ENCODE assay signal across 8 cellular contexts in the genomic region with DNA sequence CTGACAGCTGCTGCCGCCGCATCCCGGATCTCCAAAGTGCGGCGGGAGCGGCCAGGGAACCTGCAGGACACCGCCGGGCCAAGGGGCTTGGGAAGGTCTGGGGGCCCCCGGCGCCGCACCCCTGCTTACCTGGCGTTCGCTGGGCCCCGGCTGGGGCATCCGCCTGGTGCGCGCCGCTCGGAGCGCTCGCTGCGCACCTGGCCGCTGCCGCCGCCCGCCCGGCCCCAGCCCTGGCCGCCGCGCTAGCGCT. TPM values are rescaled to one million over a fixed set of nuclear protein-coding genes. Genes with fewer than 3 reads are reported as not detected.
DNase-seq lines count a peak whose midpoint lies in the region; ATAC-seq and TF ChIP-seq lines count a peak whose summit lies in the region.

No MANE protein-coding gene starts in this region.

- no peaks in the 10 kb centered on the region for H3K36me3 ChIP-seq in NT2/D1 (ENCODE audit: insufficient read depth, insufficient read length, low read length)
- no peaks in the 10 kb centered on the region for H3K36me3 ChIP-seq in right atrium auricular region

- H3K27me3 ChIP-seq in NT2/D1 (ENCODE audit: insufficient read depth, insufficient read length) (peaks cover 70% of the 10 kb centered on the region), right atrium auricular region (no peaks in the 10 kb centered on the region)

- H3K4me3 ChIP-seq in NT2/D1 (ENCODE audit: insufficient read length, low read depth) (peak overlapping the region; percentile 46), right atrium auricular region (peak overlapping the region; percentile 78 to 82), skin epidermis (peak overlapping the region; percentile 57 to 83 (median 74))

- peak overlapping the region; percentile 90 to 92 for H3K27ac ChIP-seq in right atrium auricular region
- H3K27ac ChIP-seq in skin epidermis = peak overlapping the region in 20 of 21 experiments; percentile 34 to 92 (median 78)

- H3K9ac ChIP-seq in NT2/D1 (ENCODE audit: insufficient read length, low read depth) = peak overlapping the region; percentile 67

- peaks cover 2% of the 10 kb centered on the region for H3K4me1 ChIP-seq in NT2/D1 (ENCODE audit: insufficient read depth, insufficient read length)
- H3K4me1 ChIP-seq in right atrium auricular region = peaks cover 0 to 40% of the 10 kb centered on the region in 2 donors

- DNase-seq in NT2/D1 (ENCODE audit: low read depth, low spot score) (no peak), right atrium auricular region (ENCODE audit: low spot score) (no peak), HT-29 (ENCODE audit: low spot score) (no peak), HK-2 (ENCODE audit: unreplicated experiment) (no peak)

- peak; percentile 45 for ATAC-seq in GM19043 (IDR thresholded peaks at IDR 0.05; ENCODE audit: low read depth, unreplicated experiment)
- ATAC-seq in GM21367 (IDR thresholded peaks at IDR 0.05; ENCODE audit: unreplicated experiment) = no peak
- no peak for ATAC-seq in GM21526 (IDR thresholded peaks at IDR 0.05; ENCODE audit: low FRiP score, unreplicated experiment)

- H3K9me3 ChIP-seq in NT2/D1 (ENCODE audit: insufficient read depth, low read length) (no peaks in the 10 kb centered on the region), right atrium auricular region (no peaks in the 10 kb centered on the region)

- no peak for TF ChIP-seq CTCF in right atrium auricular region (IDR thresholded peaks at IDR 0.05)

RNA-seq across cellular contexts. Expression of a gene that starts 0.3 kb away (rescaled TPM):
- total RNA-seq in right atrium auricular region = 10 to 100 TPM in 1 of 2 donors, 1 to 10 TPM in 1; 6.0 to 13.0 TPM
- 25.8 and 34.0 TPM in 2 replicates for total RNA-seq in HT-29 (2014; rRNA removed; shearing (Covaris generic))
